ENCODE assay signal across 8 cellular contexts in genomic region chr7:23472974-23473847, GRCh38. TPM values are rescaled to one million over a fixed set of nuclear protein-coding genes. Genes with fewer than 3 reads are reported as not detected.
DNase-seq lines count a peak whose midpoint lies in the region; ATAC-seq, FAIRE-seq and TF ChIP-seq lines count a peak whose summit lies in the region.

No MANE protein-coding gene starts in this region.

- ATAC-seq in activated CD8-positive, alpha-beta memory T cell treated with anti-CD3 and anti-CD28 coated beads, Interleukin-2, amount 10 ng/mL, durations not matched to agents 7 days and 5 days = no peak
- no peak for ATAC-seq in HG03521 (IDR thresholded peaks at IDR 0.05; ENCODE audit: unreplicated experiment)

- H3K36me3 ChIP-seq in H1 (ENCODE audit: control insufficient read depth in 2 of 4, insufficient read depth in 4 of 4, low read length in 3 of 4) (no peaks in the 10 kb centered on the region; a peak in 3 of 8 replicates), small intestine (ENCODE audit: control insufficient read depth in 2 of 2, insufficient read depth in 2 of 2, low read length in 2 of 2) (no peaks in the 10 kb centered on the region)

- H3K79me2 ChIP-seq in H1 (ENCODE audit: control insufficient read depth in 1 of 2, insufficient read depth in 2 of 2, low read length in 2 of 2) = peaks cover 16 to 76% of the 10 kb centered on the region in 2 experiments

- H2AK5ac ChIP-seq in H1 (ENCODE audit: low read depth, low read length) = no peak overlapping the region

- no peak for TF ChIP-seq RAD21 in H1 (IDR thresholded peaks at IDR 0.05 in 1 of 2, conservative IDR thresholded peaks at IDR 0.05 in 1 of 2; ENCODE audit: low read depth in 2 of 2, low read length in 2 of 2)

- H3K27me3 ChIP-seq in H1 (replicated peaks in 1 of 4; ENCODE audit: control insufficient read depth in 3 of 4, extremely low read depth in 1 of 4, insufficient read depth in 3 of 4, low read length in 3 of 4) (no peaks in the 10 kb centered on the region), small intestine (ENCODE audit: control insufficient read depth in 2 of 2, insufficient read depth in 2 of 2, low read length in 2 of 2) (peaks cover 16 to 39% of the 10 kb centered on the region in 2 donors)

- peak overlapping the region; percentile 63 for H4K91ac ChIP-seq in H1 (replicated peaks; ENCODE audit: insufficient read length, low read length)

- peaks cover 0 to 3% of the 10 kb centered on the region in 2 experiments for H4K20me1 ChIP-seq in H1 (replicated peaks in 1 of 2; ENCODE audit: control insufficient read depth in 1 of 2, insufficient read depth in 2 of 2, low read length in 2 of 2)

- no peaks in the 10 kb centered on the region for H3K9me3 ChIP-seq in H1 (ENCODE audit: insufficient read depth in 2 of 2, low read depth in 1 of 2, low read length in 1 of 2)
- H3K9me3 ChIP-seq in small intestine (ENCODE audit: control insufficient read depth, low read depth) = no peaks in the 10 kb centered on the region

- H3K18ac ChIP-seq in H1 (ENCODE audit: extremely low read depth, low read length) = peak overlapping the region; percentile 55

- no peak for TF ChIP-seq EP300 in H1 (IDR thresholded peaks at IDR 0.05; ENCODE audit: borderline replicate concordance in 1 of 2, low read depth in 2 of 2, low read length in 2 of 2)

- H3K4me3 ChIP-seq in H1 (ENCODE audit: extremely low read depth in 1 of 4, insufficient read depth in 2 of 4, low read depth in 3 of 4, low read length in 4 of 4) (peak overlapping the region; percentile 73 to 95 (median 80)), small intestine (ENCODE audit: low read depth in 1 of 2, low read length in 2 of 2) (peak overlapping the region in 1 of 2 donors; percentile 55)

- no peak overlapping the region for H3K14ac ChIP-seq in H1 (ENCODE audit: insufficient read length)

- H3K4me1 ChIP-seq in H1 (replicated peaks in 1 of 4; ENCODE audit: control insufficient read depth in 3 of 4, insufficient read depth in 4 of 4, low read length in 3 of 4) (peaks cover 0 to 4% (median 4%) of the 10 kb centered on the region in 4 experiments; a peak in 2 of 7 replicates), small intestine (ENCODE audit: control insufficient read depth in 2 of 2, insufficient read depth in 1 of 2, low read depth in 1 of 2, low read length in 1 of 2) (peaks cover 10 to 18% of the 10 kb centered on the region in 2 donors)

- no peak for TF ChIP-seq CTCF in H1 (IDR thresholded peaks at IDR 0.05; ENCODE audit: control extremely low read depth in 1 of 3, insufficient read depth in 1 of 3, low read depth in 1 of 3, low read length in 3 of 3)

- H2BK15ac ChIP-seq in H1 (ENCODE audit: low read length) = no peak overlapping the region

- H2AFZ ChIP-seq in H1 (ENCODE audit: low read length) = no peak overlapping the region

- no peak overlapping the region for H2BK20ac ChIP-seq in H1 (ENCODE audit: low read length)

- DNase-seq in activated CD8-positive, alpha-beta memory T cell treated with anti-CD3 and anti-CD28 coated beads, Interleukin-2, amount 10 ng/mL, durations not matched to agents 7 days and 5 days = no peak
- no peak for DNase-seq in activated CD8-positive, alpha-beta memory T cell treated with anti-CD3 and anti-CD28 coated beads, Interleukin-2, amount 50 U/mL, for 48 hours
- DNase-seq in NCI-H82 (lab: John Stamatoyannopoulos, UW) (peak; percentile 76), H1 (ENCODE audit: low read depth in 1 of 2, low spot score in 2 of 2) (peak in 1 of 2 experiments; percentile 52), small intestine (peak; percentile 70), Ammon's horn (ENCODE audit: low spot score) (no peak)
- no peak for DNase-seq in activated naive CD4-positive, alpha-beta T cell (lab: John Stamatoyannopoulos, UW)

- no peak for TF ChIP-seq POLR2A in H1 (IDR thresholded peaks at IDR 0.05; ENCODE audit: control extremely low read depth in 1 of 2, low read depth in 2 of 2, low read length in 2 of 2)

- no peaks in the 10 kb centered on the region for H3K36me3 Mint-ChIP-seq in activated CD8-positive, alpha-beta memory T cell treated with anti-CD3 and anti-CD28 coated beads, Interleukin-2, amount 10 ng/mL, durations not matched to agents 7 days and 5 days

- peaks cover 65% of the 10 kb centered on the region for H3K27me3 Mint-ChIP-seq in activated CD8-positive, alpha-beta memory T cell treated with anti-CD3 and anti-CD28 coated beads, Interleukin-2, amount 10 ng/mL, durations not matched to agents 7 days and 5 days

- WGBS in H1 (ENCODE audit: extremely low coverage in 1 of 2, insufficient coverage in 1 of 2, insufficient read length in 1 of 2, insufficient replicate concordance in 2 of 2, low coverage in 1 of 2, low lambda C conversion rate in 2 of 2, missing lambda C conversion rate in 1 of 2), 2 experiments = 4% methylated on average over 16 of the region's 16 CpGs; no CpG with 5 or more reads in 1 of the 2 experiments
- WGBS in small intestine, 3 donors = 7 to 11% (median 9%) methylated on average over 16 of the region's 16 CpGs

- H3K9ac ChIP-seq in H1 (replicated peaks in 1 of 4; ENCODE audit: extremely low read depth in 1 of 4, low read depth in 3 of 4, low read length in 3 of 4) = peak overlapping the region; percentile 93 to 98 (median 96)

- peaks cover 31% of the 10 kb centered on the region for H3K4me1 Mint-ChIP-seq in activated CD8-positive, alpha-beta memory T cell treated with anti-CD3 and anti-CD28 coated beads, Interleukin-2, amount 10 ng/mL, durations not matched to agents 7 days and 5 days

- peak overlapping the region; percentile 90 to 93 for H3K4me2 ChIP-seq in H1 (ENCODE audit: insufficient read depth in 1 of 2, low read depth in 2 of 2, low read length in 2 of 2)

- peak overlapping the region; percentile 99 for H4K5ac ChIP-seq in H1 (ENCODE audit: insufficient read length, low read depth, low read length)

- peak overlapping the region; percentile 93; the same call in 1 of the 2 replicates for H4K8ac ChIP-seq in H1 (ENCODE audit: extremely low read depth, insufficient read depth, low read length)

- no peaks in the 10 kb centered on the region for H3K9me3 Mint-ChIP-seq in activated CD8-positive, alpha-beta memory T cell treated with anti-CD3 and anti-CD28 coated beads, Interleukin-2, amount 10 ng/mL, durations not matched to agents 7 days and 5 days (ENCODE audit: low read depth)

- peak overlapping the region; percentile 36 for H2BK120ac ChIP-seq in H1 (replicated peaks; ENCODE audit: low read depth, low read length)

- FAIRE-seq in H1 (lab: Jason Lieb, UNC) (no peak), small intestine (lab: Jason Lieb, UNC) (no peak)

- H3K27ac Mint-ChIP-seq in activated CD8-positive, alpha-beta memory T cell treated with anti-CD3 and anti-CD28 coated beads, Interleukin-2, amount 10 ng/mL, durations not matched to agents 7 days and 5 days = no peak overlapping the region

- peak overlapping the region; percentile 21; the same call in 1 of the 2 replicates for H2BK12ac ChIP-seq in H1 (ENCODE audit: low read depth, low read length)

- POLR2A ChIA-PET in H1 (lab: Charles Lee; ENCODE audit: partially characterized antibody) = interaction anchor here (0.7 to 3.6 kb wide), 17 partner anchors 11 to 357 kb away, joined by 3 to 68 read pairs (median 5); partner anchors contain the start of gene TRA2A

- H3K27ac ChIP-seq in H1 (ENCODE audit: low read depth, low read length) (peak overlapping the region; percentile 96), small intestine (ENCODE audit: low read depth in 1 of 2, low read length in 1 of 2) (peak overlapping the region in 1 of 2 donors; percentile 54)

- no peak overlapping the region for H3K23ac ChIP-seq in H1 (ENCODE audit: insufficient read length)

- peak overlapping the region; percentile 74 for H3K4me3 Mint-ChIP-seq in activated CD8-positive, alpha-beta memory T cell treated with anti-CD3 and anti-CD28 coated beads, Interleukin-2, amount 10 ng/mL, durations not matched to agents 7 days and 5 days

- H3K4ac ChIP-seq in H1 (replicated peaks; ENCODE audit: insufficient read length, low read depth, low read length) = peak overlapping the region; percentile 38

- peak overlapping the region; percentile 98 for H2BK5ac ChIP-seq in H1 (ENCODE audit: low read depth, low read length)

- peaks cover 7% of the 10 kb centered on the region; the same call in 1 of the 2 replicates for H3K23me2 ChIP-seq in H1 (ENCODE audit: low read depth, low read length)

- peak overlapping the region; percentile 96 for H3K56ac ChIP-seq in H1 (replicated peaks; ENCODE audit: insufficient read length, low read depth, low read length)

- CTCF ChIA-PET in activated CD8-positive, alpha-beta memory T cell treated with anti-CD3 and anti-CD28 coated beads, Interleukin-2, amount 10 ng/mL, durations not matched to agents 7 days and 5 days (lab: Charles Lee) = interaction anchor here (0.7 to 2.0 kb wide), 5 partner anchors 16 to 206 kb away, joined by 3 to 8 read pairs (median 3); no protein-coding TSS in a partner anchor
- CTCF ChIA-PET in H1 (lab: Charles Lee; ENCODE audit: partially characterized antibody) = interaction anchor here (0.5 to 1.8 kb wide), 7 partner anchors 10 to 115 kb away, joined by 3 to 9 read pairs (median 5); no protein-coding TSS in a partner anchor

- H3K79me1 ChIP-seq in H1 (ENCODE audit: low read depth, low read length) = no peaks in the 10 kb centered on the region

RNA-seq across cellular contexts. Expression of gene IGF2BP3, which starts 2.9 kb away (rescaled TPM):
- total RNA-seq in activated CD8-positive, alpha-beta memory T cell treated with anti-CD3 and anti-CD28 coated beads, Interleukin-2, amount 10 ng/mL, durations not matched to agents 7 days and 5 days = 1 to 10 TPM in 1 of 2 experiments, under 1 TPM in 1; 0.84 to 1.3 TPM
- total RNA-seq in H1 (2021; fragmentation: NEBNext Ultra II Directional; extraction: Animal tissue kit (Norgen Biotek cat#: 25700)) = 190 and 193 TPM in 2 replicates
- 66.3 and 94.6 TPM in 2 replicates for polyA plus RNA-seq in H1 (2011; rRNA removed)
- polyA plus RNA-seq in H1 (2011; cell fraction: cytosol; rRNA removed) = 104 TPM
- 157 TPM for polyA plus RNA-seq in H1 (2011; cell fraction: nucleus; rRNA removed)
- polyA plus RNA-seq in H1 (2012, experiment 1 of 2) = 85.0 to 196 TPM (median 117 TPM) in 4 replicates
- polyA plus RNA-seq in H1 (2012, experiment 2 of 2) = 5.9 TPM
- polyA plus RNA-seq in H1 (2013, experiment 1 of 2) = 133 TPM
- polyA plus RNA-seq in H1 (2013, experiment 2 of 2) = 122 TPM
- polyA minus RNA-seq in H1 (2011; rRNA and poly(A)+ RNA removed) = 185 and 189 TPM in 2 replicates
- 145 TPM for polyA minus RNA-seq in H1 (2011; cell fraction: cytosol; rRNA and poly(A)+ RNA removed)
- 247 TPM for polyA minus RNA-seq in H1 (2011; cell fraction: nucleus; rRNA and poly(A)+ RNA removed)
- under 1 TPM in 1 of 3 donors, not detected in 2; 0.75 TPM for polyA plus RNA-seq in small intestine

RNA-seq across cellular contexts. Expression of gene TRA2A, which starts 58.6 kb away (rescaled TPM):
- total RNA-seq in activated CD8-positive, alpha-beta memory T cell treated with anti-CD3 and anti-CD28 coated beads, Interleukin-2, amount 10 ng/mL, durations not matched to agents 7 days and 5 days = 100 to 1,000 TPM; 108 to 113 TPM
- total RNA-seq in H1 (2021; fragmentation: NEBNext Ultra II Directional; extraction: Animal tissue kit (Norgen Biotek cat#: 25700)) = 122 and 125 TPM in 2 replicates
- 54.4 and 116 TPM in 2 replicates for polyA plus RNA-seq in H1 (2011; rRNA removed)
- polyA plus RNA-seq in H1 (2011; cell fraction: cytosol; rRNA removed) = 69.8 TPM
- 38.2 TPM for polyA plus RNA-seq in H1 (2011; cell fraction: nucleus; rRNA removed)
- 80.3 to 93.1 TPM (median 84.8 TPM) in 4 replicates for polyA plus RNA-seq in H1 (2012, experiment 1 of 2)
- 11.4 TPM for polyA plus RNA-seq in H1 (2012, experiment 2 of 2)
- 75.1 TPM for polyA plus RNA-seq in H1 (2013, experiment 1 of 2)
- 77.3 TPM for polyA plus RNA-seq in H1 (2013, experiment 2 of 2)
- 77.5 and 105 TPM in 2 replicates for polyA minus RNA-seq in H1 (2011; rRNA and poly(A)+ RNA removed)
- 84.0 TPM for polyA minus RNA-seq in H1 (2011; cell fraction: cytosol; rRNA and poly(A)+ RNA removed)
- 87.1 TPM for polyA minus RNA-seq in H1 (2011; cell fraction: nucleus; rRNA and poly(A)+ RNA removed)
- 10 to 100 TPM; 35.4 to 49.6 (median 45.0) TPM for polyA plus RNA-seq in small intestine

Comparison
In these comparisons a context has a peak if more than half of its experiments do, and no peak if none do; other contexts are left out.
1. DNase-seq: peak in NCI-H82 (single experiment) and small intestine (single experiment); none in activated CD8-positive, alpha-beta memory T cell treated with anti-CD3 and anti-CD28 coated beads, Interleukin-2, amount 10 ng/mL, durations not matched to agents 7 days and 5 days (single experiment), activated CD8-positive, alpha-beta memory T cell treated with anti-CD3 and anti-CD28 coated beads, Interleukin-2, amount 50 U/mL, for 48 hours (single experiment), Ammon's horn (single experiment) and activated naive CD4-positive, alpha-beta T cell (0 of 4).
2. RNA of gene IGF2BP3, which starts 2.9 kb away (total RNA-seq): 190 to 193 TPM in H1; 0.84 to 1.3 TPM in activated CD8-positive, alpha-beta memory T cell treated with anti-CD3 and anti-CD28 coated beads, Interleukin-2, amount 10 ng/mL, durations not matched to agents 7 days and 5 days; every median in the first group is over 10 times any median in the second.